In genomic region chr1:204450461-204451257, GRCh38 we compare ENCODE assay signal across 11 cellular contexts. TPM values are rescaled to one million over a fixed set of nuclear protein-coding genes. Genes with fewer than 3 reads are reported as not detected.
DNase-seq lines count a peak whose midpoint lies in the region; ATAC-seq and TF ChIP-seq lines count a peak whose summit lies in the region.
"Had no signal": no experiment of that assay in that cellular context is flagged by ENCODE, and none has a peak within 500 bp of the region (broad histone marks: within the 10 kb centered on the region; RNA-seq: fewer than 3 reads in every experiment).

No MANE protein-coding gene starts in this region.

- H3K4me1 Mint-ChIP-seq in Calu3 (ENCODE audit: low read depth, unreplicated experiment) (peaks cover 66% of the 10 kb centered on the region), T-cell (peaks cover 39 to 59% (median 40%) of the 10 kb centered on the region in 3 donors)

- H3K27me3 ChIP-seq in left ventricle myocardium inferior (ENCODE audit: low read depth) (no peaks in the 10 kb centered on the region), sigmoid colon (no peaks in the 10 kb centered on the region)

- TF ChIP-seq EP300 in sigmoid colon (IDR thresholded peaks at IDR 0.05), result no peak

- ATAC-seq in T-cell (replicated peaks in 1 of 4) (no peak), HG03565 (IDR thresholded peaks at IDR 0.05; ENCODE audit: unreplicated experiment) (no peak), GM19035 (IDR thresholded peaks at IDR 0.05; ENCODE audit: unreplicated experiment) (no peak)

- H3K27me3 Mint-ChIP-seq in Calu3 (ENCODE audit: unreplicated experiment) (no peaks in the 10 kb centered on the region), T-cell (no peaks in the 10 kb centered on the region)

- POLR2A ChIA-PET in T-cell (lab: Charles Lee), result interaction anchor here in 1 of 2 donors (1.4 kb wide), 1 partner anchor 44 kb away, joined by 5 read pairs; no protein-coding TSS in a partner anchor

- H3K4me3 ChIP-seq in left ventricle myocardium inferior (peak overlapping the region; percentile 57), sigmoid colon (no peak overlapping the region)

- peaks cover 98% of the 10 kb centered on the region for H3K4me1 ChIP-seq in left ventricle myocardium inferior
- peaks cover 0 to 29% (median 21%) of the 10 kb centered on the region in 4 donors for H3K4me1 ChIP-seq in sigmoid colon

- WGBS in sigmoid colon, 2 donors, result 13 to 61% methylated on average over 8 of the region's 8 CpGs

- H3K27ac ChIP-seq in left ventricle myocardium inferior (replicated peaks), result peak overlapping the region; percentile 92
- peak overlapping the region; percentile 34 to 65 (median 52) for H3K27ac ChIP-seq in sigmoid colon

- H3K9me3 Mint-ChIP-seq in Calu3 (ENCODE audit: low read depth, unreplicated experiment), result no peaks in the 10 kb centered on the region
- no peaks in the 10 kb centered on the region for H3K9me3 Mint-ChIP-seq in T-cell

- TF ChIP-seq CTCF in Calu3 (IDR thresholded peaks at IDR 0.05; ENCODE audit: unreplicated experiment) (peak; percentile 28), left ventricle myocardium inferior (IDR thresholded peaks at IDR 0.05; ENCODE audit: borderline replicate concordance) (no peak), sigmoid colon (IDR thresholded peaks at IDR 0.05) (no peak)

- DNase-seq in Calu3 (peak; percentile 82), T-cell (no peak), left ventricle myocardium inferior (peak; percentile 61), sigmoid colon (no peak), A172 (ENCODE audit: low spot score) (no peak), NCI-H2029 treated with DMSO at 0.1 percent for 48 hours (lab: John Stamatoyannopoulos, UW) (no peak)
- DNase-seq: activated CD4-positive, alpha-beta T cell treated with anti-CD3 and anti-CD28 coated beads, Interleukin-2, amount 50 U/mL, for 4 hours; Kasumi-1; stimulated activated CD4-positive, alpha-beta T cell treated with anti-CD3 and anti-CD28 coated beads, Interleukin-4, amount 100 ng/mL, for 24 hours had no signal

- H3K4me3 Mint-ChIP-seq in Calu3 (ENCODE audit: low read depth, unreplicated experiment) (peak overlapping the region; percentile 45), T-cell (no peak overlapping the region)

- peaks cover 33% of the 10 kb centered on the region for H3K36me3 Mint-ChIP-seq in Calu3 (ENCODE audit: insufficient read depth, unreplicated experiment)
- peaks cover 29% of the 10 kb centered on the region for H3K36me3 Mint-ChIP-seq in T-cell

- H3K36me3 ChIP-seq in left ventricle myocardium inferior (peaks cover 64% of the 10 kb centered on the region), sigmoid colon (peaks cover 9 to 86% (median 29%) of the 10 kb centered on the region in 4 donors)

- intact Hi-C loops in Calu3 (cut with micrococcal nuclease; ENCODE audit: unreplicated experiment), result loop anchor here (2.0 kb wide), 1 partner anchor 44 kb away; the partner anchor contains the start of gene PIK3C2B
- intact Hi-C loops in left ventricle myocardium inferior (cut with micrococcal nuclease), result no loop called here
- intact Hi-C loops in sigmoid colon (cut with DNase I), result no loop called here

- peak in 1 of 2 donors; percentile 35 for TF ChIP-seq POLR2A in sigmoid colon (IDR thresholded peaks at IDR 0.05)

- BruUV-seq in Calu3 (replicated peaks; lab: Mats Ljungman, UMichigan), result no TSS peak

- H3K27ac Mint-ChIP-seq in Calu3 (ENCODE audit: unreplicated experiment) (peak overlapping the region; percentile 75), T-cell (peak overlapping the region; percentile 72 to 80)

- no peaks in the 10 kb centered on the region for H3K9me3 ChIP-seq in left ventricle myocardium inferior (replicated peaks)
- H3K9me3 ChIP-seq in sigmoid colon, result no peaks in the 10 kb centered on the region

- CTCF ChIA-PET in Calu3 (lab: Charles Lee), result interaction anchor here (0.6 to 9.2 kb wide), 14 partner anchors 20 to 356 kb away, joined by 3 to 132 read pairs (median 4); partner anchors contain the start of genes MDM4 and PIK3C2B
- CTCF ChIA-PET in T-cell (lab: Charles Lee), result interaction anchor here (0.5 to 7.0 kb wide), 8 partner anchors 30 to 615 kb away, joined by 3 to 67 read pairs (median 4); partner anchors contain the start of gene MDM4 (in 1 of the 2)

RNA-seq across cellular contexts. Expression of gene PPP1R15B, which starts 39.0 kb away (rescaled TPM):
- total RNA-seq in Calu3 (2022) (65.2 and 68.8 TPM in 2 replicates), T-cell (100 to 1,000 TPM in 2 of 5 donors, 10 to 100 TPM in 3; 67.9 to 151 (median 70.6) TPM), left ventricle myocardium inferior (20.5 TPM), sigmoid colon (10 to 100 TPM; 40.0 to 44.7 (median 42.9) TPM)
- polyA plus RNA-seq in sigmoid colon, result 10 to 100 TPM in 1 of 3 donors, 1 to 10 TPM in 2; 9.0 to 31.3 (median 9.5) TPM
- total RNA-seq in A172 (2014; rRNA removed; shearing (Covaris generic)), result 27.8 and 34.5 TPM in 2 replicates

RNA-seq across cellular contexts. Expression of gene PIK3C2B, which starts 43.9 kb away (rescaled TPM):
- total RNA-seq in Calu3 (2022) (24.4 and 33.9 TPM in 2 replicates), T-cell (10 to 100 TPM; 33.4 to 44.1 (median 36.0) TPM), left ventricle myocardium inferior (18.5 TPM), sigmoid colon (10 to 100 TPM in 3 of 4 donors, 1 to 10 TPM in 1; 9.2 to 29.9 (median 16.0) TPM)
- polyA plus RNA-seq in sigmoid colon, result 10 to 100 TPM; 11.4 to 47.6 (median 17.1) TPM
- total RNA-seq in A172 (2014; rRNA removed; shearing (Covaris generic)), result 2.0 and 2.5 TPM in 2 replicates

Comparison
In these comparisons a context has a peak if more than half of its experiments do, and no peak if none do; other contexts are left out.
1. DNase-seq: peak in Calu3 (single experiment) and left ventricle myocardium inferior (single experiment); none in T-cell (0 of 34), sigmoid colon (single experiment), A172 (single experiment) and NCI-H2029 treated with DMSO at 0.1 percent for 48 hours (single experiment).